ENCODE assay signal across 9 cellular contexts in genomic region chr21:45011911-45012660, GRCh38.
DNase-seq lines count a peak whose midpoint lies in the region; ATAC-seq and TF ChIP-seq lines count a peak whose summit lies in the region.
"Had no signal": no experiment of that assay in that cellular context is flagged by ENCODE, and none has a peak within 500 bp of the region (broad histone marks: within the 10 kb centered on the region; RNA-seq: fewer than 3 reads in every experiment).

No MANE protein-coding gene starts in this region.

- TF ChIP-seq CTCF in heart left ventricle (IDR thresholded peaks at IDR 0.05) (peak in 2 of 12 donors; percentile 26 to 28), gastrocnemius medialis (IDR thresholded peaks at IDR 0.05 in 4 of 5, conservative IDR thresholded peaks at IDR 0.05 in 1 of 5) (no peak), vagina (IDR thresholded peaks at IDR 0.05) (no peak), GM10248 (IDR thresholded peaks at IDR 0.05; ENCODE audit: control extremely low read depth, extremely low read depth, low read depth, missing control alignments) (no peak)

- TF ChIP-seq POLR2A in heart left ventricle (IDR thresholded peaks at IDR 0.05) (no peak), gastrocnemius medialis (IDR thresholded peaks at IDR 0.05) (no peak), vagina (IDR thresholded peaks at IDR 0.05) (no peak)

- in situ Hi-C loops in gastrocnemius medialis (cut with MboI; ENCODE audit: low sequenced_read_pairs in 4 of 4): no loop called here

- peaks cover 0 to 7% (median 0%) of the 10 kb centered on the region in 9 donors for H3K27me3 ChIP-seq in heart left ventricle
- no peaks in the 10 kb centered on the region for H3K27me3 ChIP-seq in gastrocnemius medialis
- no peaks in the 10 kb centered on the region for H3K27me3 ChIP-seq in vagina

- H3K4me3 ChIP-seq in heart left ventricle (no peak overlapping the region), gastrocnemius medialis (no peak overlapping the region), vagina (no peak overlapping the region)

- no peaks in the 10 kb centered on the region for H3K36me3 ChIP-seq in heart left ventricle
- H3K36me3 ChIP-seq in gastrocnemius medialis: no peaks in the 10 kb centered on the region
- no peaks in the 10 kb centered on the region for H3K36me3 ChIP-seq in vagina

- CTCF ChIA-PET in GM10248 (lab: Yijun Ruan, JAX): interaction anchor here (1.3 kb wide), 1 partner anchor 125 kb away, joined by 4 read pairs; no protein-coding TSS in a partner anchor

- ATAC-seq in heart left ventricle (peak; percentile 37 to 66 (median 50)), gastrocnemius medialis (peak; percentile 49 to 78), GM18867 (IDR thresholded peaks at IDR 0.05; ENCODE audit: unreplicated experiment) (no peak)

- H3K4me1 ChIP-seq in heart left ventricle (peaks cover 0 to 19% (median 9%) of the 10 kb centered on the region in 12 donors), gastrocnemius medialis (peaks cover 0 to 11% of the 10 kb centered on the region in 2 donors), vagina (peaks cover 9% of the 10 kb centered on the region)

- peak overlapping the region in 1 of 12 donors; percentile 33 for H3K27ac ChIP-seq in heart left ventricle
- H3K27ac ChIP-seq in gastrocnemius medialis: peak overlapping the region in 2 of 4 donors; percentile 10 to 11
- H3K27ac ChIP-seq in vagina: no peak overlapping the region

- WGBS in heart left ventricle, 4 donors: 37 to 58% (median 48%) methylated on average over 20 to 30 of the region's 30 CpGs

- intact Hi-C loops in heart left ventricle (cut with DNase I): loop anchor here in 1 of 10 donors (10.0 kb wide), 1 partner anchor 63 kb away; the partner anchor contains the start of gene ADARB1
- intact Hi-C loops in gastrocnemius medialis (cut with DNase I; ENCODE audit: low total_unique reads): no loop called here
- intact Hi-C loops in vagina (cut with DNase I): no loop called here

- DNase-seq in GM04504 (ENCODE audit: low read depth) (peak; percentile 80), SW480 (ENCODE audit: low spot score) (peak; percentile 95), heart left ventricle (peak in 3 of 5 donors; percentile 37 to 62 (median 56)), gastrocnemius medialis (peak in 1 of 2 donors; percentile 41), vagina (ENCODE audit: extremely low spot score in 2 of 2) (no peak), GM10248 (ENCODE audit: extremely low spot score) (no peak)
- no peak for DNase-seq in stimulated activated CD4-positive, alpha-beta T cell treated with anti-CD3 and anti-CD28 coated beads, Interleukin-4, amount 100 ng/mL, for 4 hours
- DNase-seq: NCI-H1694 had no signal

- H3K9me3 ChIP-seq in heart left ventricle (no peaks in the 10 kb centered on the region), gastrocnemius medialis (no peaks in the 10 kb centered on the region), vagina (no peaks in the 10 kb centered on the region)

- POLR2A ChIA-PET in GM10248 (lab: Yijun Ruan, JAX): no interaction called here

Comparison
In these comparisons a context has a peak if more than half of its experiments do, and no peak if none do; other contexts are left out.
1. DNase-seq: peak in GM04504 (single experiment), SW480 (single experiment) and heart left ventricle (3 of 5); none in vagina (0 of 2), stimulated activated CD4-positive, alpha-beta T cell treated with anti-CD3 and anti-CD28 coated beads, Interleukin-4, amount 100 ng/mL, for 4 hours (0 of 2) and GM10248 (single experiment).